In the genomic region with DNA sequence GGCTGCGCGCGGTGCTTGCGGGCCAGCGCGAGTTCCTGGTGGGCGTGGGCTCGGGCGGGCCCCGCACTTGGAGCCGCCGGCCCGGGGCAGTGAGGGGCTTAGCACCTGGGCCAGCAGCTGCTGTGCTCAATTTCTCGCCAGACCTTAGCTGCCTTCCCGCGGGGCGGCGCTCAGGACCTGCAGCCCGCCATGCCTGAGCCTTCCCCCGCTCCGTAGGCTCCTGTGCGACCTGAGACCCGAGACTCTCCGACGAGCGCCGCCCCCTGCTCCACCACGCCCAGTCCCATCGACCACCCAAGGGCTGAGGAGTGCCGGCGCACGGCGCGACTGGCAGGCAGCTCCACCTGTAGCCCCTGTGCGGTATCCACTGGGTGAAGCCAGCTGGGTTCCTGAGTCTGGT, we compare ENCODE assay signal across 19 cellular contexts.
"Had no signal": no experiment of that assay in that cellular context is flagged by ENCODE, and none has a peak within 500 bp of the region (broad histone marks: within the 10 kb centered on the region; RNA-seq: fewer than 3 reads in every experiment).

No MANE protein-coding gene starts in this region.

- H3K27ac Mint-ChIP-seq: IgD-negative memory B cell had no signal

- H3K4me2 ChIP-seq: KMS-11 had no signal

- ATAC-seq: K562 had no signal

- H3K9me3 Mint-ChIP-seq: IgD-negative memory B cell had no signal

- H3K9me3 ChIP-seq: SJSA1 had no signal

- H3K4me3 ChIP-seq: K562, SJSA1, SK-N-MC had no signal

- H3K36me3 Mint-ChIP-seq: IgD-negative memory B cell had no signal

- H3K27ac ChIP-seq: KMS-11, SJSA1, SK-N-MC had no signal

- H3K27me3 ChIP-seq: SJSA1 had no signal

- H3K36me3 ChIP-seq: SJSA1 had no signal

- DNase-seq: MM.1S, NCI-H1092 treated with DMSO at 0.1 percent for 48 hours, NCI-H1436, NCI-H187, NCI-H2029, NCI-H2081 treated with DMSO at 0.1 percent for 48 hours, NCI-H2171 treated with DMSO at 0.1 percent for 48 hours, NCI-H345, NCI-H524, NCI-H69, NCI-H774, Right ventricle myocardium superior, RPMI8226, SIG-M5 had no signal
